Comparison of ENCODE assay signal across 9 cellular contexts in genomic region chr22:45878051-45878764, GRCh38.
DNase-seq lines count a peak whose midpoint lies in the region; ATAC-seq, FAIRE-seq and TF ChIP-seq lines count a peak whose summit lies in the region.
"Had no signal": no experiment of that assay in that cellular context is flagged by ENCODE, and none has a peak within 500 bp of the region (broad histone marks: within the 10 kb centered on the region; RNA-seq: fewer than 3 reads in every experiment).

No MANE protein-coding gene starts in this region.

- DNase-seq in Right ventricle myocardium inferior (ENCODE audit: missing footprints) (peak; percentile 70), right atrium auricular region (ENCODE audit: low spot score) (no peak), SK-N-DZ (ENCODE audit: low spot score) (peak; percentile 39), HepG2 (ENCODE audit: low spot score) (no peak), ACHN (no peak), MM.1S (no peak), glomerular visceral epithelial cell (ENCODE audit: extremely low spot score) (no peak)
- no peak for DNase-seq in activated naive CD4-positive, alpha-beta T cell treated with anti-CD3 and anti-CD28 coated beads, Interleukin-2, amount 50 U/mL, for 72 hours (ENCODE audit: low spot score in 2 of 2)

- TF ChIP-seq CTCF in right atrium auricular region (IDR thresholded peaks at IDR 0.05) (no peak), HepG2 (CRISPR knock-in tag; IDR thresholded peaks at IDR 0.05) (no peak), MM.1S (IDR thresholded peaks at IDR 0.05; ENCODE audit: low read length) (no peak)

- H3K27me3 ChIP-seq in right atrium auricular region (no peaks in the 10 kb centered on the region), HepG2 (ENCODE audit: control insufficient read depth in 1 of 2, insufficient read depth in 2 of 2, low read length in 2 of 2) (peaks cover 16 to 66% of the 10 kb centered on the region in 2 experiments), MM.1S (replicated peaks; ENCODE audit: insufficient read depth, low read length) (peaks cover 88% of the 10 kb centered on the region)

- no peaks in the 10 kb centered on the region for H3K36me3 Mint-ChIP-seq in activated naive CD4-positive, alpha-beta T cell treated with anti-CD3 and anti-CD28 coated beads, Interleukin-2, amount 50 U/mL, for 72 hours

- peaks cover 0 to under 1% of the 10 kb centered on the region in 2 donors for H3K9me3 ChIP-seq in right atrium auricular region
- no peaks in the 10 kb centered on the region for H3K9me3 ChIP-seq in HepG2 (ENCODE audit: low read length)
- no peaks in the 10 kb centered on the region for H3K9me3 ChIP-seq in MM.1S (replicated peaks; ENCODE audit: insufficient read depth, low read length)

- H3K27ac Mint-ChIP-seq in activated naive CD4-positive, alpha-beta T cell treated with anti-CD3 and anti-CD28 coated beads, Interleukin-2, amount 50 U/mL, for 72 hours = no peak overlapping the region

- H3K4me2 ChIP-seq in HepG2 (ENCODE audit: low read depth, low read length) (no peak overlapping the region), MM.1S (ENCODE audit: low read depth, low read length) (no peak overlapping the region)

- intact Hi-C loops in Right ventricle myocardium inferior (cut with DNase I) = no loop called here
- intact Hi-C loops in HepG2 (cut with micrococcal nuclease; ENCODE audit: unreplicated experiment) = no loop called here

- TF ChIP-seq POLR2A in HepG2 (IDR thresholded peaks at IDR 0.05; ENCODE audit: insufficient read depth in 1 of 2, low read depth in 2 of 2, low read length in 2 of 2) = no peak

- no peaks in the 10 kb centered on the region for H3K79me2 ChIP-seq in HepG2 (ENCODE audit: insufficient read depth, low read length)
- H3K79me2 ChIP-seq in MM.1S (ENCODE audit: low read length) = no peaks in the 10 kb centered on the region

- H3K9ac ChIP-seq in HepG2 (ENCODE audit: insufficient read depth, low read depth, low read length) = no peak overlapping the region
- H3K9ac ChIP-seq in MM.1S (ENCODE audit: low read length) = no peak overlapping the region

- CTCF ChIA-PET in HepG2 (lab: Yijun Ruan, JAX; ENCODE audit: low intra/inter-chr PET ratio, low total read pairs) = no interaction called here

- no peak overlapping the region for H3K27ac ChIP-seq in right atrium auricular region
- no peak overlapping the region for H3K27ac ChIP-seq in HepG2 (ENCODE audit: extremely low read length, insufficient read depth, low read length)
- H3K27ac ChIP-seq in MM.1S (ENCODE audit: low read length) = no peak overlapping the region

- no peak for TF ChIP-seq EP300 in HepG2 (IDR thresholded peaks at IDR 0.05; ENCODE audit: low read depth in 2 of 2, low read length in 2 of 2)
- no peak for TF ChIP-seq EP300 in HepG2 (CRISPR knock-in tag; IDR thresholded peaks at IDR 0.05; ENCODE audit: borderline replicate concordance)

- H3K4me3 ChIP-seq in right atrium auricular region (no peak overlapping the region), HepG2 (replicated peaks in 1 of 3; ENCODE audit: insufficient read depth in 1 of 3, low read depth in 2 of 3, low read length in 3 of 3) (no peak overlapping the region), MM.1S (ENCODE audit: low read length) (no peak overlapping the region)

- H3K9me2 ChIP-seq in MM.1S (replicated peaks; ENCODE audit: insufficient read depth, low read length) = no peaks in the 10 kb centered on the region

- in situ Hi-C loops in HepG2 (cut with HindIII; ENCODE audit: extremely low pct_ligation_motif_present, low pct_unique_long_range_greater_than_20kb) (no loop called here), ACHN (cut with HindIII; ENCODE audit: low pct_ligation_motif_present, low pct_unique_long_range_greater_than_20kb, low sequenced_read_pairs) (no loop called here)

- FAIRE-seq in HepG2 (lab: Jason Lieb, UNC) = no peak
- FAIRE-seq: endometrium had no signal

- H4K20me1 ChIP-seq in HepG2 (ENCODE audit: insufficient read depth, low read length) = no peaks in the 10 kb centered on the region
- H4K20me1 ChIP-seq in MM.1S (ENCODE audit: insufficient read depth, low read length) = no peaks in the 10 kb centered on the region

- TF ChIP-seq RAD21 in HepG2 (CRISPR knock-in tag; IDR thresholded peaks at IDR 0.05) = no peak

- H3F3A ChIP-seq in MM.1S (ENCODE audit: insufficient read depth, low read length) = no peaks in the 10 kb centered on the region

- H3K4me1 ChIP-seq in right atrium auricular region = peaks cover 0 to 35% of the 10 kb centered on the region in 2 donors
- 0 out of 2 replicates have a peak, but pooled peaks cover 8% of the 10 kb centered on the region for H3K4me1 ChIP-seq in HepG2 (ENCODE audit: insufficient read depth, low read length)
- no peaks in the 10 kb centered on the region for H3K4me1 ChIP-seq in MM.1S (ENCODE audit: low read length)

- BruUV-seq in HepG2 (replicated peaks; lab: Mats Ljungman, UMichigan) = no TSS peak

- peaks cover 0 to under 1% of the 10 kb centered on the region in 2 donors for H3K9me3 Mint-ChIP-seq in activated naive CD4-positive, alpha-beta T cell treated with anti-CD3 and anti-CD28 coated beads, Interleukin-2, amount 50 U/mL, for 72 hours

- H3K36me3 ChIP-seq in right atrium auricular region (no peaks in the 10 kb centered on the region), HepG2 (replicated peaks in 1 of 2; ENCODE audit: control insufficient read depth in 1 of 2, insufficient read depth in 2 of 2, low read length in 2 of 2) (no peaks in the 10 kb centered on the region), MM.1S (replicated peaks; ENCODE audit: insufficient read depth, low read length) (no peaks in the 10 kb centered on the region)

- POLR2A ChIA-PET in HepG2 (lab: Yijun Ruan, JAX) = no interaction called here

- H2AFZ ChIP-seq in HepG2 (ENCODE audit: low read length) (no peak overlapping the region), MM.1S (ENCODE audit: low read length) (no peak overlapping the region)

- ATAC-seq in Right ventricle myocardium inferior = peak; percentile 38
- ATAC-seq in HepG2 = no peak
- no peak for ATAC-seq in activated naive CD4-positive, alpha-beta T cell treated with anti-CD3 and anti-CD28 coated beads, Interleukin-2, amount 50 U/mL, for 72 hours

- WGBS in HepG2 (ENCODE audit: low lambda C conversion rate) = 34% methylated on average over 14 of the region's 25 CpGs

TF ChIP-seq in HepG2, 621 proteins besides CTCF, POLR2A, EP300 and RAD21:
- TF ChIP-seq ZNF597 (CRISPR knock-in tag; IDR thresholded peaks at IDR 0.05) (no peak), RFX1 (IDR thresholded peaks at IDR 0.05) (peak; percentile 14; the same call in 1 of the 2 replicates)

Comparison
In these comparisons a context has a peak if more than half of its experiments do, and no peak if none do; other contexts are left out.
1. DNase-seq: peak in Right ventricle myocardium inferior (single experiment) and SK-N-DZ (single experiment); none in right atrium auricular region (single experiment), HepG2 (single experiment), ACHN (single experiment), MM.1S (single experiment), activated naive CD4-positive, alpha-beta T cell treated with anti-CD3 and anti-CD28 coated beads, Interleukin-2, amount 50 U/mL, for 72 hours (0 of 2) and glomerular visceral epithelial cell (single experiment).